Comparison of ENCODE assay signal across 16 cellular contexts in the genomic region with DNA sequence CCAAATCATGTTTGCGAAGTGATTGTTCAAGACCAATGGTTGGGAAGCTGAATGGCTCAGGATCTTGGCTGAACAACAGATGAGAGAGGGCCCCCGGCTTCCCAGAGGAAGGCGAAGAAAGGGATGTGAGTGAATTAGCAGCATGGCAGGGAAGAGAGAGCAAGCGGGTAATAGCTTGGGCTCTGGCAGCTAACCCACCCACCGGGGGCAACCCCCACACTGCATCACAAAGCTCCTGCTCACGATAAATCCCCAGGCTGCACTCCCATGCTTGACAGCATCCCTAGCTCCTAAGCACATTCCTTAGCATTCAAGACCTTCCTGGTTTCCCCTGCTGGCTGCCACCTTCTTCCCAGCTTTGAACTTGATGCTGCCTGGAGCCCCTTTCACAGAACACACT. TPM values are rescaled to one million over a fixed set of nuclear protein-coding genes. Genes with fewer than 3 reads are reported as not detected.
"Had no signal": no experiment of that assay in that cellular context is flagged by ENCODE, and none has a peak within 500 bp of the region (broad histone marks: within the 10 kb centered on the region; RNA-seq: fewer than 3 reads in every experiment).

No MANE protein-coding gene starts in this region.

- H3K4me1 Mint-ChIP-seq: naive thymus-derived CD8-positive, alpha-beta T cell had no signal

- H3K27me3 ChIP-seq: dorsolateral prefrontal cortex, heart left ventricle, neutrophil, right atrium auricular region, upper lobe of left lung, uterus had no signal

- H3K4me3 ChIP-seq: dorsolateral prefrontal cortex, heart left ventricle, mucosa of descending colon, right atrium auricular region, upper lobe of left lung, uterus had no signal

- H3K9me3 Mint-ChIP-seq: naive thymus-derived CD8-positive, alpha-beta T cell had no signal

- H3K27ac ChIP-seq: dorsolateral prefrontal cortex, heart left ventricle, neutrophil, right atrium auricular region, upper lobe of left lung, uterus had no signal

- H3K36me3 ChIP-seq: heart left ventricle, neutrophil, right atrium auricular region, upper lobe of left lung, uterus had no signal

- DNase-seq: cortex of kidney; dorsolateral prefrontal cortex; effector memory CD4-positive, alpha-beta T cell; heart left ventricle; hippocampal formation; left colon; mucosa of descending colon; naive thymus-derived CD8-positive, alpha-beta T cell; posterior cingulate gyrus; small intestine; stimulated activated CD4-positive, alpha-beta T cell treated with anti-CD3 and anti-CD28 coated beads, Interleukin-12 subunit alpha, Interleukin-12 subunit beta, amount 100 ng/mL, for 4 hours; stimulated activated naive CD4-positive, alpha-beta T cell treated with Interleukin-2 at 50 U/mL for 16 hours; upper lobe of left lung; uterus had no signal

- H3K36me3 Mint-ChIP-seq: naive thymus-derived CD8-positive, alpha-beta T cell had no signal

- H3K4me3 Mint-ChIP-seq: naive thymus-derived CD8-positive, alpha-beta T cell had no signal

- H3K4me1 ChIP-seq: uterus had no signal

- H3K9me3 ChIP-seq: heart left ventricle, mucosa of descending colon, neutrophil, right atrium auricular region, upper lobe of left lung, uterus had no signal

RNA-seq across cellular contexts. Expression of a gene that starts 26.2 kb away (rescaled TPM):
- total RNA-seq: naive thymus-derived CD8-positive, alpha-beta T cell had no signal
- polyA plus RNA-seq: naive thymus-derived CD8-positive, alpha-beta T cell had no signal
